ENCODE assay signal across 8 cellular contexts in genomic region chr19:49850487-49851342, GRCh38. TPM values are rescaled to one million over a fixed set of nuclear protein-coding genes. Genes with fewer than 3 reads are reported as not detected.
DNase-seq lines count a peak whose midpoint lies in the region; ATAC-seq and TF ChIP-seq lines count a peak whose summit lies in the region.

PTOV1 (plus strand) TSS chr19:49851159.

- TF ChIP-seq CTCF in GM23338 (conservative IDR thresholded peaks at IDR 0.05; ENCODE audit: low read depth in 2 of 2) = no peak
- TF ChIP-seq CTCF in LNCaP clone FGC (IDR thresholded peaks at IDR 0.05; ENCODE audit: control insufficient read depth, extremely low read depth, insufficient read depth) = no peak

- H3K4me1 ChIP-seq in GM23338 (ENCODE audit: insufficient read depth) = peaks cover 21% of the 10 kb centered on the region

- peak within 1 kb of the TSS; percentile 95 for H3K27ac Mint-ChIP-seq in GM23338
- H3K27ac Mint-ChIP-seq in activated T-helper 17 cell treated with anti-CD3 and anti-CD28 coated beads, Interleukin-2, amount 50 U/mL, for 72 hours = peak within 1 kb of the TSS; percentile 88
- H3K27ac Mint-ChIP-seq in natural killer cell treated with Interleukin-12 subunit alpha and Interleukin-12 subunit beta and Interleukin-15 and Interleukin-18, amount 100 ng/mL, for 72 hours = peak within 1 kb of the TSS; percentile 75 to 81

- peak within 1 kb of the TSS; percentile 83; the same call in 1 of the 2 replicates for H2AFZ ChIP-seq in GM23338

- H3K4me1 Mint-ChIP-seq in GM23338 = peaks cover 24% of the 10 kb centered on the region
- peaks cover 28% of the 10 kb centered on the region for H3K4me1 Mint-ChIP-seq in activated T-helper 17 cell treated with anti-CD3 and anti-CD28 coated beads, Interleukin-2, amount 50 U/mL, for 72 hours
- peaks cover 32 to 33% of the 10 kb centered on the region in 2 donors for H3K4me1 Mint-ChIP-seq in natural killer cell treated with Interleukin-12 subunit alpha and Interleukin-12 subunit beta and Interleukin-15 and Interleukin-18, amount 100 ng/mL, for 72 hours (ENCODE audit: low read depth in 2 of 2)

- 0 out of 2 replicates have a peak, but pooled peaks cover 3% of the 10 kb centered on the region for H3K9me2 ChIP-seq in GM23338 (ENCODE audit: insufficient read depth)

- peaks cover 25% of the 10 kb centered on the region for H3F3A ChIP-seq in GM23338 (replicated peaks; ENCODE audit: low read depth)

- peak; percentile 92 for DNase-seq in DMS79 treated with DMSO at 0.1 percent for 48 hours (lab: John Stamatoyannopoulos, UW)
- DNase-seq in GM23338 (ENCODE audit: low spot score) = peak; percentile 94
- DNase-seq in LNCaP clone FGC (ENCODE audit: low read depth) = peak; percentile 81
- peak; percentile 94 for DNase-seq in RPMI8226
- DNase-seq in fibroblast of peridontal ligament (ENCODE audit: extremely low read depth) = peak; percentile 87
- DNase-seq in natural killer cell treated with Interleukin-12 subunit alpha and Interleukin-12 subunit beta and Interleukin-15 and Interleukin-18, amount 100 ng/mL, for 72 hours (ENCODE audit: low spot score) = peak; percentile 91
- peak; percentile 85 for DNase-seq in stimulated activated naive CD4-positive, alpha-beta T cell treated with Interleukin-2 at 50 U/mL for 16 hours (lab: John Stamatoyannopoulos, UW)

- peak within 1 kb of the TSS; percentile 85 for H3K4me3 Mint-ChIP-seq in GM23338
- peak within 1 kb of the TSS; percentile 87 for H3K4me3 Mint-ChIP-seq in activated T-helper 17 cell treated with anti-CD3 and anti-CD28 coated beads, Interleukin-2, amount 50 U/mL, for 72 hours
- peak within 1 kb of the TSS; percentile 91 for H3K4me3 Mint-ChIP-seq in natural killer cell treated with Interleukin-12 subunit alpha and Interleukin-12 subunit beta and Interleukin-15 and Interleukin-18, amount 100 ng/mL, for 72 hours

- peaks cover 31% of the 10 kb centered on the region for H4K20me1 ChIP-seq in GM23338 (replicated peaks; ENCODE audit: insufficient read depth)

- H3K27me3 ChIP-seq in GM23338 (ENCODE audit: insufficient read depth) = no peaks in the 10 kb centered on the region

- H3K4me3 ChIP-seq in GM23338 (peak within 1 kb of the TSS; percentile 88), LNCaP clone FGC (ENCODE audit: low read depth, low read length) (peak within 1 kb of the TSS; percentile 91)

- no peaks in the 10 kb centered on the region; the same call in 1 of the 2 replicates for H3K36me3 ChIP-seq in GM23338 (ENCODE audit: insufficient read depth)

- peak within 1 kb of the TSS; percentile 95 for H3K4me2 ChIP-seq in GM23338

- H3K27ac ChIP-seq in GM23338 (ENCODE audit: low read depth) = peak within 1 kb of the TSS; percentile 99

- H3K9me3 Mint-ChIP-seq in GM23338 = peaks cover 10% of the 10 kb centered on the region; the same call in 2 of the 3 replicates
- H3K9me3 Mint-ChIP-seq in activated T-helper 17 cell treated with anti-CD3 and anti-CD28 coated beads, Interleukin-2, amount 50 U/mL, for 72 hours = no peaks in the 10 kb centered on the region
- H3K9me3 Mint-ChIP-seq in natural killer cell treated with Interleukin-12 subunit alpha and Interleukin-12 subunit beta and Interleukin-15 and Interleukin-18, amount 100 ng/mL, for 72 hours = peaks cover 3% of the 10 kb centered on the region

- H3K36me3 Mint-ChIP-seq in GM23338 (ENCODE audit: low read depth) = peaks cover 43% of the 10 kb centered on the region
- H3K36me3 Mint-ChIP-seq in activated T-helper 17 cell treated with anti-CD3 and anti-CD28 coated beads, Interleukin-2, amount 50 U/mL, for 72 hours (ENCODE audit: low read depth) = peaks cover 26% of the 10 kb centered on the region
- peaks cover 6% of the 10 kb centered on the region for H3K36me3 Mint-ChIP-seq in natural killer cell treated with Interleukin-12 subunit alpha and Interleukin-12 subunit beta and Interleukin-15 and Interleukin-18, amount 100 ng/mL, for 72 hours

- H3K79me2 ChIP-seq in GM23338 (replicated peaks; ENCODE audit: insufficient read depth) = peaks cover 37% of the 10 kb centered on the region

- peaks cover 24% of the 10 kb centered on the region for H3K27me3 Mint-ChIP-seq in GM23338 (ENCODE audit: insufficient read depth, low read depth, poor library complexity)
- H3K27me3 Mint-ChIP-seq in activated T-helper 17 cell treated with anti-CD3 and anti-CD28 coated beads, Interleukin-2, amount 50 U/mL, for 72 hours = no peaks in the 10 kb centered on the region
- no peaks in the 10 kb centered on the region for H3K27me3 Mint-ChIP-seq in natural killer cell treated with Interleukin-12 subunit alpha and Interleukin-12 subunit beta and Interleukin-15 and Interleukin-18, amount 100 ng/mL, for 72 hours

- peak; percentile 75 for ATAC-seq in GM23338
- ATAC-seq in activated T-helper 17 cell treated with anti-CD3 and anti-CD28 coated beads, Interleukin-2, amount 50 U/mL, for 72 hours (replicated peaks) = peak; percentile 92
- ATAC-seq in natural killer cell treated with Interleukin-12 subunit alpha and Interleukin-12 subunit beta and Interleukin-15 and Interleukin-18, amount 100 ng/mL, for 72 hours = peak; percentile 92 to 96

TF ChIP-seq in GM23338, 12 proteins besides CTCF, POLR2A, EP300 and RAD21 (continues in another document):
- no peak for TF ChIP-seq JUNB (IDR thresholded peaks at IDR 0.05; ENCODE audit: unreplicated experiment)
- TF ChIP-seq STAT1 (IDR thresholded peaks at IDR 0.05; ENCODE audit: unreplicated experiment) = no peak
- TF ChIP-seq ETS1 (IDR thresholded peaks at IDR 0.05) = peak; percentile 46; the same call in 1 of the 2 replicates
- TF ChIP-seq EZH2phosphoT487 (IDR thresholded peaks at IDR 0.05; ENCODE audit: unreplicated experiment) = no peak

RNA-seq across cellular contexts. Expression of gene PTOV1, which starts in this region (rescaled TPM):
- 194 and 209 TPM in 2 replicates for total RNA-seq in GM23338 (2014; rRNA removed; shearing (Covaris generic))
- 188 and 225 TPM in 2 replicates for polyA plus RNA-seq in GM23338 (2016; fragmentation: Nextera tagmentation; extraction: Ambion mirVana)
- total RNA-seq in activated T-helper 17 cell treated with anti-CD3 and anti-CD28 coated beads, Interleukin-2, amount 50 U/mL, for 72 hours = 100 to 1,000 TPM in 1 of 2 donors, 10 to 100 TPM in 1; 82.7 to 109 TPM
- total RNA-seq in natural killer cell treated with Interleukin-12 subunit alpha and Interleukin-12 subunit beta and Interleukin-15 and Interleukin-18, amount 100 ng/mL, for 72 hours = 10 to 100 TPM; 64.6 to 78.0 TPM

Comparison
In these comparisons a context has a peak if more than half of its experiments do, and no peak if none do; other contexts are left out.
1. Peak in every context shown above with its lines: DNase-seq, ATAC-seq, H3K4me3 ChIP-seq and H3K27ac ChIP-seq.